Comparison of ENCODE assay signal across 18 cellular contexts in the genomic region with DNA sequence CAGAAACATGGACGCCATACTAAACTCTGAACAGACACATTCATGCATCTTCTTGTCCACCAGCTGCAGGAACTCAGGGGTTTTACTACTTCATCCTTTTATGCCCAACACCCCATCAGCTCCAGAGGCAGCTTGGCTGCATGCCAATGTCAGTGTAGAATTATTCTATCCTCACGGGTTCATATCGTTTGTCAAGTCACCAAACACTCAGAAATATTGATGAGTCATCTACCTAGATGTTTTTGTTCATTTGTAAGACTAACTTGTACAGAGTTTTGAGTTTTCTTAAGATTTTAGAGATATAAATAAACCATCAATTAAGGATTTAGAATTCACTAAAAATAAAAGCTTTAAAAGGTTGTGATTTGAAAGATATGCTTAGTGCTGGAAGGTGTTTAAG.
A peak's percentile ranks its signal among the peaks of the same experiment; 100 is the strongest.
DNase-seq lines count a peak whose midpoint lies in the region; ATAC-seq and TF ChIP-seq lines count a peak whose summit lies in the region.
"Had no signal": no experiment of that assay in that cellular context is flagged by ENCODE, and none has a peak within 500 bp of the region (broad histone marks: within the 10 kb centered on the region; RNA-seq: fewer than 3 reads in every experiment).

No MANE protein-coding gene starts in this region.

- no peak overlapping the region for H4K5ac ChIP-seq in IMR-90 (ENCODE audit: low read depth, low read length)

- dilution Hi-C loops in IMR-90 (cut with HindIII; ENCODE audit: low sequenced_read_pairs, unreplicated experiment), result no loop called here

- CTCF ChIA-PET in IMR-90 (lab: Yijun Ruan, JAX), result interaction anchor here (0.6 kb wide), 1 partner anchor 108 kb away, joined by 9 read pairs; no protein-coding TSS in a partner anchor

- no peak overlapping the region for H3K9ac ChIP-seq in IMR-90 (ENCODE audit: low read depth, low read length)

- TF ChIP-seq POLR2A in IMR-90 (IDR thresholded peaks at IDR 0.05; ENCODE audit: low read depth, low read length), result no peak

- no peaks in the 10 kb centered on the region for H3K9me1 ChIP-seq in IMR-90 (ENCODE audit: insufficient read depth, low read length)

- no peak overlapping the region for H2AK9ac ChIP-seq in IMR-90 (replicated peaks; ENCODE audit: low read depth, low read length, poor library complexity)

- POLR2A ChIA-PET in IMR-90 (lab: Charles Lee; ENCODE audit: unreplicated experiment), result no interaction called here

- peak; percentile 93 for DNase-seq in COLO668 (lab: John Stamatoyannopoulos, UW; ENCODE audit: unreplicated experiment)
- no peak for DNase-seq in IMR-90
- DNase-seq in NCI-H345 treated with DMSO at 0.1 percent for 48 hours (lab: John Stamatoyannopoulos, UW; ENCODE audit: unreplicated experiment), result peak; percentile 46
- peak; percentile 37 for DNase-seq in choroid plexus epithelial cell (ENCODE audit: low read depth)
- DNase-seq in GM10266 (ENCODE audit: extremely low spot score), result no peak
- no peak for DNase-seq in left ventricle myocardium inferior
- DNase-seq: activated CD8-positive, alpha-beta memory T cell treated with anti-CD3 and anti-CD28 coated beads for 24 hours; effector memory CD8-positive, alpha-beta T cell; GDM1; left colon; MG63; NCI-H526; retina; stomach; T-helper 17 cell had no signal

- no peak overlapping the region for H4K8ac ChIP-seq in IMR-90 (ENCODE audit: low read depth in 2 of 2, low read length in 2 of 2)

- no peak overlapping the region for H3K4ac ChIP-seq in IMR-90 (ENCODE audit: low read depth, low read length)

- no peaks in the 10 kb centered on the region for H3K27me3 ChIP-seq in IMR-90 (ENCODE audit: control insufficient read depth, insufficient read depth, low read length)
- no peaks in the 10 kb centered on the region for H3K27me3 ChIP-seq in left ventricle myocardium inferior (ENCODE audit: low read depth)
- H3K27me3 ChIP-seq: cardiac muscle cell, MG63, stomach had no signal

- H3K4me1 ChIP-seq in IMR-90 (ENCODE audit: control insufficient read depth, insufficient read depth, low read length) (no peaks in the 10 kb centered on the region), left ventricle myocardium inferior (no peaks in the 10 kb centered on the region)
- H3K4me1 ChIP-seq: stomach had no signal

- H3K4me2 ChIP-seq in IMR-90 (ENCODE audit: low read depth, low read length), result no peak overlapping the region

- peaks cover 9% of the 10 kb centered on the region for H3K9me3 ChIP-seq in IMR-90 (ENCODE audit: control insufficient read depth, insufficient read depth, low read length)
- H3K9me3 ChIP-seq in left ventricle myocardium inferior (replicated peaks), result no peaks in the 10 kb centered on the region
- H3K9me3 ChIP-seq: MG63, stomach had no signal

- H2BK120ac ChIP-seq in IMR-90 (ENCODE audit: low read depth, low read length), result no peak overlapping the region

- no peak overlapping the region for H2AFZ ChIP-seq in IMR-90 (replicated peaks; ENCODE audit: low read length, poor library complexity)

- WGBS in IMR-90 (ENCODE audit: extremely low coverage in 2 of 2, insufficient read length in 1 of 2), 2 experiments, result no CpG with 5 or more reads among the region's 3 CpGs

- H4K91ac ChIP-seq in IMR-90 (ENCODE audit: insufficient read depth, low read depth, low read length), result no peak overlapping the region

- BruUV-seq in IMR-90 (replicated peaks; lab: Mats Ljungman, UMichigan), result no TSS peak

- no peak overlapping the region for H2BK20ac ChIP-seq in IMR-90 (ENCODE audit: low read depth, low read length)

- no peak overlapping the region for H2AK5ac ChIP-seq in IMR-90 (ENCODE audit: low read depth, low read length)

- H3K14ac ChIP-seq in IMR-90 (replicated peaks; ENCODE audit: low read depth, low read length), result no peak overlapping the region

- intact Hi-C loops in IMR-90 (cut with micrococcal nuclease) (no loop called here), left ventricle myocardium inferior (cut with micrococcal nuclease) (no loop called here)

- ATAC-seq in IMR-90 (ENCODE audit: low read depth) (no peak), HG02763 (IDR thresholded peaks at IDR 0.05; ENCODE audit: unreplicated experiment) (no peak), GM19328 (IDR thresholded peaks at IDR 0.05; ENCODE audit: unreplicated experiment) (no peak)
- ATAC-seq: effector memory CD8-positive, alpha-beta T cell; left colon; T-helper 17 cell had no signal

- no peak overlapping the region for H3K23ac ChIP-seq in IMR-90 (ENCODE audit: low read depth, low read length)

- no peak overlapping the region for H2BK15ac ChIP-seq in IMR-90 (ENCODE audit: low read depth, low read length)

- in situ Hi-C loops in IMR-90 (cut with MboI; ENCODE audit: low sequenced_read_pairs), result no loop called here

- TF ChIP-seq RAD21 in IMR-90 (IDR thresholded peaks at IDR 0.05; ENCODE audit: low read length), result no peak

- no peak overlapping the region for H3K56ac ChIP-seq in IMR-90 (ENCODE audit: extremely low read depth, insufficient read depth, low read length)

- no peaks in the 10 kb centered on the region for H3K79me1 ChIP-seq in IMR-90 (ENCODE audit: low read depth in 1 of 2, low read length in 2 of 2)

- TF ChIP-seq CTCF in IMR-90 (conservative IDR thresholded peaks at IDR 0.05; ENCODE audit: low read depth, low read length) (no peak), choroid plexus epithelial cell (conservative IDR thresholded peaks at IDR 0.05; ENCODE audit: low read depth, low read length) (no peak), GM10266 (IDR thresholded peaks at IDR 0.05; ENCODE audit: control insufficient read depth, insufficient read depth, low read depth, missing control alignments) (no peak), left ventricle myocardium inferior (IDR thresholded peaks at IDR 0.05; ENCODE audit: borderline replicate concordance) (no peak)

- no peak overlapping the region for H3K18ac ChIP-seq in IMR-90 (ENCODE audit: low read depth, low read length)

- H4K20me1 ChIP-seq in IMR-90 (ENCODE audit: insufficient read depth, low read length), result no peaks in the 10 kb centered on the region

- H3K36me3 ChIP-seq in IMR-90 (ENCODE audit: control insufficient read depth, insufficient read depth, low read length) (no peaks in the 10 kb centered on the region), left ventricle myocardium inferior (no peaks in the 10 kb centered on the region)
- H3K36me3 ChIP-seq: cardiac muscle cell, MG63, stomach had no signal

- H3K27ac ChIP-seq in IMR-90 (ENCODE audit: insufficient read depth, low read length) (no peak overlapping the region), left ventricle myocardium inferior (replicated peaks) (no peak overlapping the region)
- H3K27ac ChIP-seq: cardiac muscle cell, stomach had no signal

- no peak overlapping the region for H2BK5ac ChIP-seq in IMR-90 (ENCODE audit: low read depth, low read length, poor library complexity, severe bottlenecking)

- H3K4me3 ChIP-seq in IMR-90 (ENCODE audit: insufficient read depth, low read depth, low read length) (no peak overlapping the region), choroid plexus epithelial cell (ENCODE audit: low read depth, low read length) (no peak overlapping the region), left ventricle myocardium inferior (no peak overlapping the region)
- H3K4me3 ChIP-seq: cardiac muscle cell, MG63, stomach had no signal

TF ChIP-seq in IMR-90, 13 proteins besides CTCF, POLR2A, EP300 and RAD21:
- no peak for TF ChIP-seq SMC3 (IDR thresholded peaks at IDR 0.05; ENCODE audit: low read depth, low read length)
- TF ChIP-seq RFX5 (IDR thresholded peaks at IDR 0.05; ENCODE audit: low read depth, low read length), result no peak
- peak; percentile 60 for TF ChIP-seq NFE2L2 (IDR thresholded peaks at IDR 0.05; ENCODE audit: low read depth, low read length)
- TF ChIP-seq RCOR1 (IDR thresholded peaks at IDR 0.05; ENCODE audit: insufficient replicate concordance, low read length), result no peak

Comparison
In these comparisons a context has a peak if more than half of its experiments do, and no peak if none do; other contexts are left out.
1. DNase-seq: peak in COLO668 (single experiment), NCI-H345 treated with DMSO at 0.1 percent for 48 hours (single experiment) and choroid plexus epithelial cell (single experiment); none in IMR-90 (single experiment), GM10266 (single experiment) and left ventricle myocardium inferior (single experiment).